Comparison of ENCODE assay signal across 2 cellular contexts in genomic region chr20:33676652-33677645, GRCh38.
TF ChIP-seq lines count a peak whose summit lies in the region.

No MANE protein-coding gene starts in this region.

TF ChIP-seq in HCT116, 20 proteins besides CTCF, POLR2A, EP300 and RAD21:
- no peak for TF ChIP-seq ATF3 (IDR thresholded peaks at IDR 0.05)
- TF ChIP-seq POLR2AphosphoS5 (IDR thresholded peaks at IDR 0.05; ENCODE audit: low read depth, low read length): no peak
- no peak for TF ChIP-seq MAX (IDR thresholded peaks at IDR 0.05)
- no peak for TF ChIP-seq ZFX (IDR thresholded peaks at IDR 0.05)
- TF ChIP-seq SIN3A (IDR thresholded peaks at IDR 0.05; ENCODE audit: low read depth): no peak
- TF ChIP-seq SP1 (IDR thresholded peaks at IDR 0.05; ENCODE audit: low read depth): no peak
- TF ChIP-seq EZH2phosphoT487 (IDR thresholded peaks at IDR 0.05; ENCODE audit: borderline replicate concordance): no peak
- no peak for TF ChIP-seq CBX3 (IDR thresholded peaks at IDR 0.05; ENCODE audit: low read depth)
- no peak for TF ChIP-seq TCF7L2 (IDR thresholded peaks at IDR 0.05; ENCODE audit: borderline replicate concordance, extremely low read depth, insufficient read depth, insufficient read length)
- no peak for TF ChIP-seq EGR1 (IDR thresholded peaks at IDR 0.05; ENCODE audit: low read depth)
- no peak for TF ChIP-seq JUND (IDR thresholded peaks at IDR 0.05)
- no peak for TF ChIP-seq YY1 (IDR thresholded peaks at IDR 0.05; ENCODE audit: extremely low read depth, insufficient replicate concordance, low read depth, low read length)
- no peak for TF ChIP-seq CEBPB (IDR thresholded peaks at IDR 0.05; ENCODE audit: low read depth)
- TF ChIP-seq FOSL1 (IDR thresholded peaks at IDR 0.05; ENCODE audit: low read depth): no peak
- no peak for TF ChIP-seq SRF (IDR thresholded peaks at IDR 0.05; ENCODE audit: low read depth)
- no peak for TF ChIP-seq ELF1 (IDR thresholded peaks at IDR 0.05; ENCODE audit: borderline replicate concordance, low read depth)
- TF ChIP-seq ZBTB33 (IDR thresholded peaks at IDR 0.05; ENCODE audit: extremely low read depth, insufficient replicate concordance, low read length): no peak
- TF ChIP-seq REST (IDR thresholded peaks at IDR 0.05; ENCODE audit: low read depth): no peak
- TF ChIP-seq EZH2 (IDR thresholded peaks at IDR 0.05): no peak

TF ChIP-seq in WTC11, 78 proteins besides CTCF, POLR2A, EP300 and RAD21:
- TF ChIP-seq ZNF281 (CRISPR knock-in tag; IDR thresholded peaks at IDR 0.05): no peak
- no peak for TF ChIP-seq TP53 (CRISPR knock-in tag; IDR thresholded peaks at IDR 0.05)
- no peak for TF ChIP-seq ZNF423 (CRISPR knock-in tag; IDR thresholded peaks at IDR 0.05)
- no peak for TF ChIP-seq ZBTB43 (CRISPR knock-in tag; IDR thresholded peaks at IDR 0.05)
- TF ChIP-seq ARID4B (CRISPR knock-in tag; IDR thresholded peaks at IDR 0.05; ENCODE audit: borderline replicate concordance): no peak
- TF ChIP-seq FOXP1 (CRISPR knock-in tag; IDR thresholded peaks at IDR 0.05; ENCODE audit: borderline replicate concordance): no peak
- TF ChIP-seq ZNF317 (CRISPR knock-in tag; IDR thresholded peaks at IDR 0.05; ENCODE audit: borderline replicate concordance, low read depth): no peak
- TF ChIP-seq KAT7 (CRISPR knock-in tag; IDR thresholded peaks at IDR 0.05; ENCODE audit: borderline replicate concordance): no peak
- TF ChIP-seq ETV6 (CRISPR knock-in tag; IDR thresholded peaks at IDR 0.05): no peak
- no peak for TF ChIP-seq EMX1 (CRISPR knock-in tag; IDR thresholded peaks at IDR 0.05)
